Comparison of ENCODE assay signal across 10 cellular contexts in the genomic region with DNA sequence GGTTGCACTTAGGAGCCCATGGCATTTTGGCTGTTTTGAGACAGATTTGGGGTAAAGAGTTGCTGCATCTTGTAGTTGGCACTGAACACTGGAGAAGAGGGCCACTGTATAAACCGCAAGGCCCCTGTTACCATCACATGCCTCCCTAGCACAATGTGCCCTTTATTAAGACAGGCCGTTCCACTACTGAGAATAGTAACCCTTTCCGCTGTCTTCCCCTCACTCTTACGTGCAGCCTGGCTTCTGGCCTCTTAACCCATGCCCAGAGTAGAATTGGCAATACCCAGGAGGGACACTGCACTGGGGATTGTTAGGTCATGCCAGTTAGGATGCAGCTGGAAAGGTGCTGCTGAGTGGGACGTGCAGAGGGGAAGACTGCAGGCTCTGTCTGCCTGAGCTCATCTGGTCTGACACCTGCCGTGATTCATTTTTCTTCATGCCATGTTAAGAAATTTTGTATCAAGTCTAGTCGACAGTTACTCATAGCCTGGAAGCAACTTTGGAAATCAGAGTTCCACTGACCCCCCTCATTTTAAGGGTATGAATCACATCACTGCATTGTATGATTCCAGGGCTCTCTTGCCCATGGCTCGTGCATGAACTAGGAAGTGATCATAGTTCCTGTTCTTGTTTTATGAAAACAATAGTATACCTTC.
DNase-seq lines count a peak whose midpoint lies in the region; ATAC-seq, FAIRE-seq and TF ChIP-seq lines count a peak whose summit lies in the region.
"Had no signal": no experiment of that assay in that cellular context is flagged by ENCODE, and none has a peak within 500 bp of the region (broad histone marks: within the 10 kb centered on the region; RNA-seq: fewer than 3 reads in every experiment).

No MANE protein-coding gene starts in this region.

- H3K36me3 Mint-ChIP-seq in GM23338 (ENCODE audit: low read depth): no peaks in the 10 kb centered on the region

- H3K79me2 ChIP-seq in GM23338 (replicated peaks; ENCODE audit: insufficient read depth) (no peaks in the 10 kb centered on the region; the same call in 1 of the 2 replicates), mammary epithelial cell (ENCODE audit: insufficient read depth, low read length) (peaks cover 83% of the 10 kb centered on the region)

- no peak overlapping the region for H3K27ac ChIP-seq in GM23338 (ENCODE audit: low read depth)
- H3K27ac ChIP-seq in mammary epithelial cell (ENCODE audit: insufficient read depth, low read depth, low read length): peak overlapping the region; percentile 90

- no TSS peak for BruUV-seq in mammary epithelial cell (replicated peaks; lab: Mats Ljungman, UMichigan)

- no peak overlapping the region for H3K4me2 ChIP-seq in GM23338
- H3K4me2 ChIP-seq in mammary epithelial cell (ENCODE audit: insufficient read depth, low read depth, low read length): peak overlapping the region; percentile 73

- H3F3A ChIP-seq in GM23338 (replicated peaks; ENCODE audit: low read depth): no peaks in the 10 kb centered on the region

- no peaks in the 10 kb centered on the region for H3K9me3 Mint-ChIP-seq in GM23338

- FAIRE-seq in HTR-8/SVneo (lab: Jason Lieb, UNC): no peak
- FAIRE-seq: islet of Langerhans, TTC549 had no signal

- peaks cover 41% of the 10 kb centered on the region for H3K4me1 Mint-ChIP-seq in GM23338

- ATAC-seq in GM23338: no peak
- ATAC-seq in stimulated activated naive CD8-positive, alpha-beta T cell treated with anti-CD3 and anti-CD28 coated beads, Interleukin-15, Interleukin-2, amounts not matched to agents 100 U/mL and 50 U/mL, for 24 hours: no peak

- WGBS in mammary epithelial cell (ENCODE audit: low coverage, missing lambda C conversion rate): 4% methylated on average over 8 of the region's 8 CpGs

- H3K9ac ChIP-seq in mammary epithelial cell (ENCODE audit: insufficient read depth, low read length): peak overlapping the region; percentile 86

- H3K27me3 ChIP-seq in GM23338 (ENCODE audit: insufficient read depth): no peaks in the 10 kb centered on the region
- no peaks in the 10 kb centered on the region for H3K27me3 ChIP-seq in mammary epithelial cell (ENCODE audit: insufficient read depth, low read length)

- H3K27ac Mint-ChIP-seq in GM23338: peak overlapping the region; percentile 91; the same call in 1 of the 2 replicates

- H3K9me3 ChIP-seq in mammary epithelial cell (replicated peaks; ENCODE audit: insufficient read depth, low read length): no peaks in the 10 kb centered on the region

- DNase-seq in GM23338 (ENCODE audit: low spot score) (no peak), mammary epithelial cell (peak; percentile 96), kidney glomerular epithelial cell (lab: John Stamatoyannopoulos, UW) (peak; percentile 94), skeletal muscle cell (ENCODE audit: low read depth) (peak; percentile 77), SIG-M5 treated with dmso at 0.1 percent for 504 hours (lab: John Stamatoyannopoulos, UW; ENCODE audit: unreplicated experiment) (no peak), HTR-8/SVneo (ENCODE audit: insufficient read length, low spot score) (no peak), NCI-H2196 treated with DMSO at 0.1 percent for 48 hours (lab: John Stamatoyannopoulos, UW; ENCODE audit: unreplicated experiment) (no peak)
- DNase-seq in stimulated activated naive CD8-positive, alpha-beta T cell treated with anti-CD3 and anti-CD28 coated beads, Interleukin-15, Interleukin-2, amounts not matched to agents 100 U/mL and 50 U/mL, for 24 hours: no peak

- intact Hi-C loops in mammary epithelial cell (cut with micrococcal nuclease): loop anchor here (1.0 to 2.0 kb wide), 3 partner anchors 8 to 80 kb away; no protein-coding TSS in a partner anchor

- H3K4me1 ChIP-seq in GM23338 (ENCODE audit: insufficient read depth) (peaks cover 27% of the 10 kb centered on the region), mammary epithelial cell (ENCODE audit: insufficient read depth, low read length) (peaks cover 65% of the 10 kb centered on the region)

- H3K4me3 Mint-ChIP-seq in GM23338: no peak overlapping the region

- no peaks in the 10 kb centered on the region for H3K36me3 ChIP-seq in GM23338 (ENCODE audit: insufficient read depth)
- H3K36me3 ChIP-seq in mammary epithelial cell (ENCODE audit: insufficient read depth, low read length): peaks cover 10% of the 10 kb centered on the region

- dilution Hi-C loops in mammary epithelial cell (cut with HindIII; ENCODE audit: low sequenced_read_pairs): no loop called here

- no peaks in the 10 kb centered on the region for H3K27me3 Mint-ChIP-seq in GM23338 (ENCODE audit: insufficient read depth, low read depth, poor library complexity)

- H3K4me3 ChIP-seq in GM23338 (no peak overlapping the region), mammary epithelial cell (replicated peaks in 1 of 3; ENCODE audit: insufficient read depth in 1 of 3, low read depth in 2 of 3, low read length in 3 of 3) (peak overlapping the region in 2 of 3 experiments; percentile 6 to 11), skeletal muscle cell (ENCODE audit: low read depth, low read length) (peak overlapping the region; percentile 34)

- TF ChIP-seq CTCF in GM23338 (conservative IDR thresholded peaks at IDR 0.05; ENCODE audit: low read depth in 2 of 2) (no peak), mammary epithelial cell (conservative IDR thresholded peaks at IDR 0.05 in 1 of 2, IDR thresholded peaks at IDR 0.05 in 1 of 2; ENCODE audit: extremely low read depth in 1 of 2, insufficient read depth in 1 of 2, low read depth in 1 of 2, low read length in 2 of 2) (no peak)

- H4K20me1 ChIP-seq in GM23338 (replicated peaks; ENCODE audit: insufficient read depth): no peaks in the 10 kb centered on the region; the same call in 1 of the 2 replicates
- no peaks in the 10 kb centered on the region for H4K20me1 ChIP-seq in mammary epithelial cell (ENCODE audit: insufficient read depth, low read length)

- in situ Hi-C loops in mammary epithelial cell (cut with MboI; ENCODE audit: low sequenced_read_pairs in 2 of 2): loop anchor here in 1 of 2 donors (10.0 kb wide), 1 partner anchor 50 kb away; no protein-coding TSS in a partner anchor

- no peak overlapping the region for H2AFZ ChIP-seq in GM23338
- no peak overlapping the region for H2AFZ ChIP-seq in mammary epithelial cell (ENCODE audit: low read depth, low read length)

- H3K9me2 ChIP-seq in GM23338 (ENCODE audit: insufficient read depth): no peaks in the 10 kb centered on the region

- CTCF ChIA-PET in mammary epithelial cell (lab: Charles Lee; ENCODE audit: low non-redundant PET): no interaction called here

TF ChIP-seq in GM23338, 12 proteins besides CTCF, POLR2A, EP300 and RAD21:
- TF ChIP-seq EZH2phosphoT487 (IDR thresholded peaks at IDR 0.05; ENCODE audit: unreplicated experiment): no peak
TF ChIP-seq in GM23338: peak in this region for 0.

Comparison
In these comparisons a context has a peak if more than half of its experiments do, and no peak if none do; other contexts are left out.
1. DNase-seq: peak in mammary epithelial cell (single experiment), kidney glomerular epithelial cell (single experiment) and skeletal muscle cell (single experiment); none in GM23338 (single experiment), stimulated activated naive CD8-positive, alpha-beta T cell treated with anti-CD3 and anti-CD28 coated beads, Interleukin-15, Interleukin-2, amounts not matched to agents 100 U/mL and 50 U/mL, for 24 hours (single experiment), SIG-M5 treated with dmso at 0.1 percent for 504 hours (single experiment), HTR-8/SVneo (single experiment) and NCI-H2196 treated with DMSO at 0.1 percent for 48 hours (single experiment).